Comparison of ENCODE assay signal across 22 cellular contexts in genomic region chr17:38636054-38636453, GRCh38. TPM values are rescaled to one million over a fixed set of nuclear protein-coding genes. Genes with fewer than 3 reads are reported as not detected.
DNase-seq lines count a peak whose midpoint lies in the region; ATAC-seq, FAIRE-seq and TF ChIP-seq lines count a peak whose summit lies in the region.
"Had no signal": no experiment of that assay in that cellular context is flagged by ENCODE, and none has a peak within 500 bp of the region (broad histone marks: within the 10 kb centered on the region; RNA-seq: fewer than 3 reads in every experiment).

No MANE protein-coding gene starts in this region.

- H3K4me2 ChIP-seq in GM23338, result 0 out of 2 replicates have a peak overlapping the region, but pooled peaks have one; percentile 4
- peak overlapping the region in 1 of 2 experiments; percentile 31; a peak in 2 of 4 replicates for H3K4me2 ChIP-seq in H1 (ENCODE audit: insufficient read depth in 1 of 2, low read depth in 2 of 2, low read length in 2 of 2)
- H3K4me2 ChIP-seq in neural progenitor cell, result peak overlapping the region; percentile 3

- H3K36me3 Mint-ChIP-seq in GM23338 (ENCODE audit: low read depth), result no peaks in the 10 kb centered on the region
- no peaks in the 10 kb centered on the region for H3K36me3 Mint-ChIP-seq in neural progenitor cell
- H3K36me3 Mint-ChIP-seq in type B pancreatic cell, result no peaks in the 10 kb centered on the region
- H3K36me3 Mint-ChIP-seq: CD4-positive, CD25-positive, alpha-beta regulatory T cell had no signal

- H2BK5ac ChIP-seq in H1 (ENCODE audit: low read depth, low read length), result no peak overlapping the region

- H2BK12ac ChIP-seq in H1 (ENCODE audit: low read depth, low read length), result no peak overlapping the region

- POLR2A ChIA-PET in H1 (lab: Charles Lee; ENCODE audit: partially characterized antibody), result interaction anchor here (1.0 to 1.1 kb wide), 3 partner anchors 15 to 18 kb away, joined by 3 read pairs; no protein-coding TSS in a partner anchor

- H3K4me1 Mint-ChIP-seq in GM23338 (peaks cover 10% of the 10 kb centered on the region), neural progenitor cell (peaks cover 7% of the 10 kb centered on the region), type B pancreatic cell (ENCODE audit: unreplicated experiment) (no peaks in the 10 kb centered on the region)
- H3K4me1 Mint-ChIP-seq in stimulated activated naive CD8-positive, alpha-beta T cell treated with anti-CD3 and anti-CD28 coated beads, Interleukin-15, amount 100 ng/mL, for 72 hours, result no peaks in the 10 kb centered on the region
- H3K4me1 Mint-ChIP-seq: CD4-positive, CD25-positive, alpha-beta regulatory T cell had no signal

- no peak for FAIRE-seq in H1 (lab: Jason Lieb, UNC)
- FAIRE-seq: G401.6, GM12892, H54 had no signal

- no peak overlapping the region for H4K91ac ChIP-seq in H1 (replicated peaks; ENCODE audit: insufficient read length, low read length)

- no peaks in the 10 kb centered on the region for H3K79me2 ChIP-seq in GM23338 (replicated peaks; ENCODE audit: insufficient read depth)
- no peaks in the 10 kb centered on the region for H3K79me2 ChIP-seq in H1 (ENCODE audit: control insufficient read depth in 1 of 2, insufficient read depth in 2 of 2, low read length in 2 of 2)
- no peaks in the 10 kb centered on the region for H3K79me2 ChIP-seq in neural progenitor cell (ENCODE audit: low read depth)

- H3K36me3 ChIP-seq in GM23338 (ENCODE audit: insufficient read depth) (no peaks in the 10 kb centered on the region), NT2/D1 (ENCODE audit: insufficient read depth, insufficient read length, low read length) (no peaks in the 10 kb centered on the region), H1 (ENCODE audit: control insufficient read depth in 2 of 4, insufficient read depth in 4 of 4, low read length in 3 of 4) (no peaks in the 10 kb centered on the region), neural progenitor cell (no peaks in the 10 kb centered on the region), BE2C (no peaks in the 10 kb centered on the region)
- H3K36me3 ChIP-seq: SJSA1 had no signal

- peaks cover 9% of the 10 kb centered on the region for H3K27me3 Mint-ChIP-seq in GM23338 (ENCODE audit: insufficient read depth, low read depth, poor library complexity)
- H3K27me3 Mint-ChIP-seq in neural progenitor cell (ENCODE audit: insufficient read depth, low read depth), result peaks cover 9% of the 10 kb centered on the region
- H3K27me3 Mint-ChIP-seq in type B pancreatic cell, result no peaks in the 10 kb centered on the region
- H3K27me3 Mint-ChIP-seq in stimulated activated naive CD8-positive, alpha-beta T cell treated with anti-CD3 and anti-CD28 coated beads, Interleukin-15, amount 100 ng/mL, for 72 hours, result peaks cover 13% of the 10 kb centered on the region

- no peak for TF ChIP-seq POLR2A in H1 (IDR thresholded peaks at IDR 0.05; ENCODE audit: control extremely low read depth in 1 of 2, low read depth in 2 of 2, low read length in 2 of 2)

- H4K5ac ChIP-seq in H1 (ENCODE audit: insufficient read length, low read depth, low read length), result no peak overlapping the region

- H3K9me3 ChIP-seq in NT2/D1 (ENCODE audit: insufficient read depth, low read length) (no peaks in the 10 kb centered on the region), H1 (ENCODE audit: insufficient read depth in 2 of 2, low read depth in 1 of 2, low read length in 1 of 2) (no peaks in the 10 kb centered on the region), neural progenitor cell (ENCODE audit: low read depth) (no peaks in the 10 kb centered on the region), BE2C (no peaks in the 10 kb centered on the region)
- H3K9me3 ChIP-seq: SJSA1 had no signal

- no peak overlapping the region for H2BK120ac ChIP-seq in H1 (replicated peaks; ENCODE audit: low read depth, low read length)

- TF ChIP-seq RAD21 in H1 (IDR thresholded peaks at IDR 0.05 in 1 of 2, conservative IDR thresholded peaks at IDR 0.05 in 1 of 2; ENCODE audit: low read depth in 2 of 2, low read length in 2 of 2), result no peak

- ATAC-seq in GM23338, result peak; percentile 90
- no peak for ATAC-seq in stimulated activated naive CD8-positive, alpha-beta T cell treated with anti-CD3 and anti-CD28 coated beads, Interleukin-15, amount 100 ng/mL, for 72 hours

- H3K27ac Mint-ChIP-seq in GM23338 (no peak overlapping the region), neural progenitor cell (no peak overlapping the region), type B pancreatic cell (no peak overlapping the region)
- no peak overlapping the region for H3K27ac Mint-ChIP-seq in stimulated activated naive CD8-positive, alpha-beta T cell treated with anti-CD3 and anti-CD28 coated beads, Interleukin-15, amount 100 ng/mL, for 72 hours

- no peaks in the 10 kb centered on the region for H3K9me2 ChIP-seq in GM23338 (ENCODE audit: insufficient read depth)

- H4K20me1 ChIP-seq in GM23338 (replicated peaks; ENCODE audit: insufficient read depth) (no peaks in the 10 kb centered on the region), H1 (replicated peaks in 1 of 2; ENCODE audit: control insufficient read depth in 1 of 2, insufficient read depth in 2 of 2, low read length in 2 of 2) (no peaks in the 10 kb centered on the region), neural progenitor cell (ENCODE audit: low read depth) (no peaks in the 10 kb centered on the region)

- no peak overlapping the region for H2BK15ac ChIP-seq in H1 (ENCODE audit: low read length)

- H3K23ac ChIP-seq in H1 (ENCODE audit: insufficient read length), result no peak overlapping the region

- H2AFZ ChIP-seq in GM23338, result no peak overlapping the region
- H2AFZ ChIP-seq in H1 (ENCODE audit: low read length), result no peak overlapping the region
- peak overlapping the region; percentile 36 for H2AFZ ChIP-seq in neural progenitor cell (replicated peaks)

- CTCF ChIA-PET in H1 (lab: Charles Lee; ENCODE audit: partially characterized antibody), result interaction anchor here (1.4 kb wide), 1 partner anchor 31 kb away, joined by 6 read pairs; no protein-coding TSS in a partner anchor

- DNase-seq in GM23338 (ENCODE audit: low spot score) (peak; percentile 80), NT2/D1 (ENCODE audit: low read depth, low spot score) (peak; percentile 46), H1 (ENCODE audit: low read depth in 1 of 2, low spot score in 2 of 2) (peak in 1 of 2 experiments; percentile 65), neural progenitor cell (ENCODE audit: low spot score) (peak; percentile 68), type B pancreatic cell (ENCODE audit: extremely low spot score, unreplicated experiment) (no peak), BE2C (no peak), SHP77 treated with DMSO at 0.1 percent for 48 hours (lab: John Stamatoyannopoulos, UW) (no peak)
- no peak for DNase-seq in stimulated activated naive CD8-positive, alpha-beta T cell treated with anti-CD3 and anti-CD28 coated beads, Interleukin-15, amount 100 ng/mL, for 72 hours
- DNase-seq: AML-193; CD4-positive, CD25-positive, alpha-beta regulatory T cell; DMS53; IMR-90; MV-4-11; NCI-H1417 treated with DMSO at 0.1 percent for 48 hours; NCI-H2029; NCI-H524 treated with DMSO at 0.1 percent for 48 hours; OCI-M1 had no signal

- H3K4me3 Mint-ChIP-seq in GM23338, result no peak overlapping the region
- no peak overlapping the region for H3K4me3 Mint-ChIP-seq in neural progenitor cell
- no peak overlapping the region for H3K4me3 Mint-ChIP-seq in type B pancreatic cell
- no peak overlapping the region for H3K4me3 Mint-ChIP-seq in stimulated activated naive CD8-positive, alpha-beta T cell treated with anti-CD3 and anti-CD28 coated beads, Interleukin-15, amount 100 ng/mL, for 72 hours

- H3K27ac ChIP-seq in GM23338 (ENCODE audit: low read depth), result no peak overlapping the region
- no peak overlapping the region for H3K27ac ChIP-seq in H1 (ENCODE audit: low read depth, low read length)
- no peak overlapping the region for H3K27ac ChIP-seq in neural progenitor cell
- H3K27ac ChIP-seq: RWPE1, SJSA1 had no signal

- no peak overlapping the region for H4K8ac ChIP-seq in H1 (ENCODE audit: extremely low read depth, insufficient read depth, low read length)

- H3K18ac ChIP-seq in H1 (ENCODE audit: extremely low read depth, low read length), result no peak overlapping the region

- 43% methylated on average over 9 of the region's 9 CpGs; no CpG with 5 or more reads in 1 of the 2 experiments for WGBS in H1 (ENCODE audit: extremely low coverage in 1 of 2, insufficient coverage in 1 of 2, insufficient read length in 1 of 2, insufficient replicate concordance in 2 of 2, low coverage in 1 of 2, low lambda C conversion rate in 2 of 2, missing lambda C conversion rate in 1 of 2), 2 experiments

- peaks cover 6% of the 10 kb centered on the region for H3K9me3 Mint-ChIP-seq in GM23338
- peaks cover 3% of the 10 kb centered on the region for H3K9me3 Mint-ChIP-seq in neural progenitor cell
- no peaks in the 10 kb centered on the region for H3K9me3 Mint-ChIP-seq in type B pancreatic cell
- H3K9me3 Mint-ChIP-seq in stimulated activated naive CD8-positive, alpha-beta T cell treated with anti-CD3 and anti-CD28 coated beads, Interleukin-15, amount 100 ng/mL, for 72 hours, result no peaks in the 10 kb centered on the region

- no peak overlapping the region for H3K56ac ChIP-seq in H1 (replicated peaks; ENCODE audit: insufficient read length, low read depth, low read length)

- H3K4ac ChIP-seq in H1 (replicated peaks; ENCODE audit: insufficient read length, low read depth, low read length), result no peak overlapping the region

- H3K9ac ChIP-seq in NT2/D1 (ENCODE audit: insufficient read length, low read depth), result no peak overlapping the region
- no peak overlapping the region for H3K9ac ChIP-seq in H1 (replicated peaks in 1 of 4; ENCODE audit: extremely low read depth in 1 of 4, low read depth in 3 of 4, low read length in 3 of 4)
- H3K9ac ChIP-seq in neural progenitor cell, result no peak overlapping the region

- H3K23me2 ChIP-seq in H1 (ENCODE audit: low read depth, low read length), result no peaks in the 10 kb centered on the region

- peaks cover 6% of the 10 kb centered on the region; the same call in 1 of the 2 replicates for H3K4me1 ChIP-seq in GM23338 (ENCODE audit: insufficient read depth)
- H3K4me1 ChIP-seq in NT2/D1 (ENCODE audit: insufficient read depth, insufficient read length), result no peaks in the 10 kb centered on the region
- H3K4me1 ChIP-seq in H1 (replicated peaks in 1 of 4; ENCODE audit: control insufficient read depth in 3 of 4, insufficient read depth in 4 of 4, low read length in 3 of 4), result peaks cover 0 to 3% (median 2%) of the 10 kb centered on the region in 4 experiments; a peak in 3 of 7 replicates
- H3K4me1 ChIP-seq in neural progenitor cell, result peaks cover 6% of the 10 kb centered on the region
- no peaks in the 10 kb centered on the region for H3K4me1 ChIP-seq in BE2C
- H3K4me1 ChIP-seq: SJSA1 had no signal

- H3K4me3 ChIP-seq in GM23338 (no peak overlapping the region), NT2/D1 (ENCODE audit: insufficient read length, low read depth) (no peak overlapping the region), H1 (ENCODE audit: extremely low read depth in 1 of 4, insufficient read depth in 2 of 4, low read depth in 3 of 4, low read length in 4 of 4) (no peak overlapping the region), neural progenitor cell (no peak overlapping the region), BE2C (ENCODE audit: low read depth, low read length) (no peak overlapping the region)
- H3K4me3 ChIP-seq: SJSA1 had no signal

- H3K27me3 ChIP-seq in GM23338 (ENCODE audit: insufficient read depth), result no peaks in the 10 kb centered on the region
- H3K27me3 ChIP-seq in NT2/D1 (ENCODE audit: insufficient read depth, insufficient read length), result no peaks in the 10 kb centered on the region
- no peaks in the 10 kb centered on the region for H3K27me3 ChIP-seq in H1 (replicated peaks in 1 of 4; ENCODE audit: control insufficient read depth in 3 of 4, extremely low read depth in 1 of 4, insufficient read depth in 3 of 4, low read length in 3 of 4)
- no peaks in the 10 kb centered on the region for H3K27me3 ChIP-seq in neural progenitor cell
- H3K27me3 ChIP-seq in BE2C, result no peaks in the 10 kb centered on the region

- TF ChIP-seq CTCF in GM23338 (conservative IDR thresholded peaks at IDR 0.05; ENCODE audit: low read depth in 2 of 2) (no peak), H1 (IDR thresholded peaks at IDR 0.05; ENCODE audit: control extremely low read depth in 1 of 3, insufficient read depth in 1 of 3, low read depth in 1 of 3, low read length in 3 of 3) (no peak), neural progenitor cell (IDR thresholded peaks at IDR 0.05) (no peak), type B pancreatic cell (conservative IDR thresholded peaks at IDR 0.05) (no peak), BE2C (IDR thresholded peaks at IDR 0.05; ENCODE audit: low read depth, low read length) (no peak)

- no peak overlapping the region for H3K14ac ChIP-seq in H1 (ENCODE audit: insufficient read length)

- no peaks in the 10 kb centered on the region for H3K79me1 ChIP-seq in H1 (ENCODE audit: low read depth, low read length)

- H2BK20ac ChIP-seq in H1 (ENCODE audit: low read length), result no peak overlapping the region

- H3F3A ChIP-seq in GM23338 (replicated peaks; ENCODE audit: low read depth) (no peaks in the 10 kb centered on the region), neural progenitor cell (ENCODE audit: low read depth) (peaks cover 20% of the 10 kb centered on the region)

- no peak for TF ChIP-seq EP300 in H1 (IDR thresholded peaks at IDR 0.05; ENCODE audit: borderline replicate concordance in 1 of 2, low read depth in 2 of 2, low read length in 2 of 2)

- no peak overlapping the region for H2AK5ac ChIP-seq in H1 (ENCODE audit: low read depth, low read length)

RNA-seq across cellular contexts. Expression of gene SRCIN1, which starts 30.3 kb away (rescaled TPM):
- 1.3 and 2.2 TPM in 2 replicates for total RNA-seq in GM23338 (2014; rRNA removed; shearing (Covaris generic))
- 0.87 TPM in 2 replicates for polyA plus RNA-seq in GM23338 (2016; fragmentation: Nextera tagmentation; extraction: Ambion mirVana)
- total RNA-seq in H1 (2021; fragmentation: NEBNext Ultra II Directional; extraction: Animal tissue kit (Norgen Biotek cat#: 25700)), result 3.8 and 4.1 TPM in 2 replicates
- polyA plus RNA-seq in H1 (2011; rRNA removed), result 2.8 and 4.2 TPM in 2 replicates
- 2.3 TPM for polyA plus RNA-seq in H1 (2011; cell fraction: cytosol; rRNA removed)
- 14.3 TPM for polyA plus RNA-seq in H1 (2011; cell fraction: nucleus; rRNA removed)
- polyA plus RNA-seq in H1 (2012, experiment 1 of 2), result 5.2 to 6.7 TPM (median 6.1 TPM) in 4 replicates
- 2.0 TPM for polyA plus RNA-seq in H1 (2012, experiment 2 of 2)
- 1.7 TPM for polyA plus RNA-seq in H1 (2013, experiment 1 of 2)
- polyA plus RNA-seq in H1 (2013, experiment 2 of 2), result 1.3 TPM
- polyA minus RNA-seq in H1 (2011; rRNA and poly(A)+ RNA removed), result 2.0 and 3.7 TPM in 2 replicates
- polyA minus RNA-seq in H1 (2011; cell fraction: cytosol; rRNA and poly(A)+ RNA removed), result 5.5 TPM
- 9.6 TPM for polyA minus RNA-seq in H1 (2011; cell fraction: nucleus; rRNA and poly(A)+ RNA removed)
- total RNA-seq in neural progenitor cell (ENCODE audit: low replicate concordance), result 3.8 and 15.6 TPM in 2 replicates
- 8.3 and 11.9 TPM in 2 replicates for total RNA-seq in type B pancreatic cell (ENCODE audit: low replicate concordance)
- polyA plus RNA-seq in BE2C (2012; ENCODE audit: insufficient read depth, insufficient read length, low read depth), result 58.7 TPM
- total RNA-seq: CD4-positive, CD25-positive, alpha-beta regulatory T cell; IMR-90; SJSA1 had no signal
- polyA plus RNA-seq: CD4-positive, CD25-positive, alpha-beta regulatory T cell; IMR-90 had no signal

RNA-seq across cellular contexts. Expression of gene EPOP, which starts 38.7 kb away (rescaled TPM):
- 1.7 and 2.4 TPM in 2 replicates for total RNA-seq in GM23338 (2014; rRNA removed; shearing (Covaris generic))
- 0.42 and 0.82 TPM in 2 replicates for polyA plus RNA-seq in GM23338 (2016; fragmentation: Nextera tagmentation; extraction: Ambion mirVana)
- total RNA-seq in H1 (2021; fragmentation: NEBNext Ultra II Directional; extraction: Animal tissue kit (Norgen Biotek cat#: 25700)), result 3.3 and 4.0 TPM in 2 replicates
- polyA plus RNA-seq in H1 (2011; rRNA removed), result 1.5 and 2.1 TPM in 2 replicates
- polyA plus RNA-seq in H1 (2011; cell fraction: cytosol; rRNA removed), result 2.1 TPM
- polyA plus RNA-seq in H1 (2011; cell fraction: nucleus; rRNA removed), result 2.2 TPM
- 4.3 to 5.9 TPM (median 5.2 TPM) in 4 replicates for polyA plus RNA-seq in H1 (2012, experiment 1 of 2)
- polyA plus RNA-seq in H1 (2012, experiment 2 of 2), result 5.1 TPM
- polyA plus RNA-seq in H1 (2013, experiment 1 of 2), result 1.3 TPM
- 1.3 TPM for polyA plus RNA-seq in H1 (2013, experiment 2 of 2)
- 0.78 and 1.5 TPM in 2 replicates for polyA minus RNA-seq in H1 (2011; rRNA and poly(A)+ RNA removed)
- polyA minus RNA-seq in H1 (2011; cell fraction: cytosol; rRNA and poly(A)+ RNA removed), result 1.8 TPM
- 2.2 TPM for polyA minus RNA-seq in H1 (2011; cell fraction: nucleus; rRNA and poly(A)+ RNA removed)
- total RNA-seq in neural progenitor cell (ENCODE audit: low replicate concordance), result 8.0 and 19.3 TPM in 2 replicates
- 6.2 and 11.0 TPM in 2 replicates for total RNA-seq in type B pancreatic cell (ENCODE audit: low replicate concordance)
- 6.0 TPM for polyA plus RNA-seq in BE2C (2012; ENCODE audit: insufficient read depth, insufficient read length, low read depth)

Comparison
In these comparisons a context has a peak if more than half of its experiments do, and no peak if none do; other contexts are left out.
1. DNase-seq: peak in GM23338 (single experiment), NT2/D1 (single experiment) and neural progenitor cell (single experiment); none in type B pancreatic cell (single experiment), BE2C (single experiment), stimulated activated naive CD8-positive, alpha-beta T cell treated with anti-CD3 and anti-CD28 coated beads, Interleukin-15, amount 100 ng/mL, for 72 hours (0 of 2) and SHP77 treated with DMSO at 0.1 percent for 48 hours (single experiment).